Comparison of ENCODE assay signal across 1 cellular context in genomic region chr10:133475821-133476640, GRCh38.
TF ChIP-seq lines count a peak whose summit lies in the region.

No MANE protein-coding gene starts in this region.

TF ChIP-seq in SK-N-SH treated with all-trans-retinoic acid at 6 μM for 48 hours, 23 proteins besides CTCF, POLR2A, EP300 and RAD21 (continued from another document):
- TF ChIP-seq TSHZ2 (CRISPR knock-in tag; IDR thresholded peaks at IDR 0.05) (no peak), TOX (CRISPR knock-in tag; IDR thresholded peaks at IDR 0.05; ENCODE audit: borderline replicate concordance) (no peak), CREB5 (CRISPR knock-in tag; IDR thresholded peaks at IDR 0.05; ENCODE audit: low read depth) (no peak), ESRRG (CRISPR knock-in tag; IDR thresholded peaks at IDR 0.05) (no peak), CSDC2 (CRISPR knock-in tag; IDR thresholded peaks at IDR 0.05) (no peak), GLIS3 (CRISPR knock-in tag; IDR thresholded peaks at IDR 0.05) (no peak)
